17 cellular contexts compared by ENCODE assay signal in genomic region chr2:222900354-222900753, GRCh38. TPM values are rescaled to one million over a fixed set of nuclear protein-coding genes. Genes with fewer than 3 reads are reported as not detected.
DNase-seq lines count a peak whose midpoint lies in the region; ATAC-seq and TF ChIP-seq lines count a peak whose summit lies in the region.
"Had no signal": no experiment of that assay in that cellular context is flagged by ENCODE, and none has a peak within 500 bp of the region (broad histone marks: within the 10 kb centered on the region; RNA-seq: fewer than 3 reads in every experiment).

No MANE protein-coding gene starts in this region.

- TF ChIP-seq CTCF in fibroblast of lung (conservative IDR thresholded peaks at IDR 0.05 in 1 of 2, IDR thresholded peaks at IDR 0.05 in 1 of 2; ENCODE audit: low read depth in 1 of 2, low read length in 2 of 2) (no peak), gastrocnemius medialis (IDR thresholded peaks at IDR 0.05 in 4 of 5, conservative IDR thresholded peaks at IDR 0.05 in 1 of 5) (no peak), coronary artery (IDR thresholded peaks at IDR 0.05) (no peak)

- H3K27me3 ChIP-seq in GM23248 (replicated peaks; ENCODE audit: insufficient read depth): no peaks in the 10 kb centered on the region
- no peaks in the 10 kb centered on the region for H3K27me3 ChIP-seq in SJSA1 (replicated peaks)
- H3K27me3 ChIP-seq in fibroblast of lung (ENCODE audit: control insufficient read depth, insufficient read depth, low read length): no peaks in the 10 kb centered on the region
- no peaks in the 10 kb centered on the region for H3K27me3 ChIP-seq in gastrocnemius medialis
- H3K27me3 ChIP-seq: dorsolateral prefrontal cortex, gastroesophageal sphincter, Peyer's patch, upper lobe of right lung had no signal

- in situ Hi-C loops in GM23248 (cut with MboI) (loop anchor here (10.0 kb wide), 1 partner anchor 206 kb away; no protein-coding TSS in a partner anchor), gastrocnemius medialis (cut with MboI; ENCODE audit: low sequenced_read_pairs in 4 of 4) (loop anchor here (5.0 to 10.0 kb wide), 4 partner anchors 103 to 206 kb away; no protein-coding TSS in a partner anchor)

- peaks cover 28% of the 10 kb centered on the region for H3K4me1 ChIP-seq in GM23248 (ENCODE audit: insufficient read depth)
- H3K4me1 ChIP-seq in SJSA1 (replicated peaks): peaks cover 56% of the 10 kb centered on the region
- peaks cover 14% of the 10 kb centered on the region for H3K4me1 ChIP-seq in fibroblast of lung (ENCODE audit: control insufficient read depth, extremely low read depth, insufficient read depth, low read length)
- H3K4me1 ChIP-seq in gastrocnemius medialis: peaks cover 27 to 29% of the 10 kb centered on the region in 2 donors

- H3K36me3 ChIP-seq in GM23248 (ENCODE audit: low read depth) (no peaks in the 10 kb centered on the region), SJSA1 (peaks cover 18% of the 10 kb centered on the region), fibroblast of lung (ENCODE audit: control insufficient read depth, insufficient read depth, low read length) (no peaks in the 10 kb centered on the region), gastrocnemius medialis (no peaks in the 10 kb centered on the region)
- H3K36me3 ChIP-seq: gastroesophageal sphincter, Peyer's patch had no signal

- H3K9ac ChIP-seq in GM23248: no peak overlapping the region
- no peak overlapping the region for H3K9ac ChIP-seq in fibroblast of lung (ENCODE audit: insufficient read depth, low read length)

- H3K9me2 ChIP-seq in GM23248 (ENCODE audit: insufficient read depth): no peaks in the 10 kb centered on the region

- H3K9me3 ChIP-seq in GM23248 (ENCODE audit: low read depth): no peaks in the 10 kb centered on the region
- H3K9me3 ChIP-seq in SJSA1 (replicated peaks): no peaks in the 10 kb centered on the region
- H3K9me3 ChIP-seq in fibroblast of lung (ENCODE audit: control insufficient read depth, insufficient read depth, low read depth, low read length): no peaks in the 10 kb centered on the region
- H3K9me3 ChIP-seq in gastrocnemius medialis: no peaks in the 10 kb centered on the region
- H3K9me3 ChIP-seq: gastroesophageal sphincter, Peyer's patch, upper lobe of right lung had no signal

- H3K4me2 ChIP-seq in GM23248 (ENCODE audit: unreplicated experiment) (no peak overlapping the region), fibroblast of lung (ENCODE audit: extremely low read depth, insufficient read depth, low read length) (no peak overlapping the region)

- H4K20me1 ChIP-seq in GM23248 (ENCODE audit: insufficient read depth): 0 out of 2 replicates have a peak, but pooled peaks cover 4% of the 10 kb centered on the region
- H4K20me1 ChIP-seq in fibroblast of lung (ENCODE audit: control insufficient read depth, extremely low read depth, insufficient read depth, low read length): no peaks in the 10 kb centered on the region

- intact Hi-C loops in gastrocnemius medialis (cut with DNase I; ENCODE audit: low total_unique reads): loop anchor here (5.0 kb wide), 3 partner anchors 38 to 208 kb away; partner anchors contain the start of gene ACSL3

- H3K4me3 ChIP-seq in GM23248 (no peak overlapping the region), SJSA1 (no peak overlapping the region), fibroblast of lung (replicated peaks in 1 of 4; ENCODE audit: control extremely low read depth in 1 of 4, insufficient read depth in 1 of 4, low read depth in 3 of 4, low read length in 4 of 4) (no peak overlapping the region), gastrocnemius medialis (no peak overlapping the region), coronary artery (no peak overlapping the region)
- H3K4me3 ChIP-seq: dorsolateral prefrontal cortex, gastroesophageal sphincter, Peyer's patch, upper lobe of right lung had no signal

- no peak for TF ChIP-seq POLR2A in gastrocnemius medialis (IDR thresholded peaks at IDR 0.05)

- H3F3A ChIP-seq in GM23248 (ENCODE audit: insufficient read depth): peaks cover 23% of the 10 kb centered on the region

- DNase-seq in GM23248 (peak; percentile 30), SJSA1 (ENCODE audit: low read depth in 1 of 2, low spot score in 2 of 2) (peak; percentile 48 to 88), fibroblast of lung (ENCODE audit: low read depth in 2 of 2) (peak; percentile 77 to 87), gastrocnemius medialis (no peak), SK-N-DZ (ENCODE audit: low spot score) (no peak), middle frontal gyrus (ENCODE audit: extremely low spot score, low spot score) (no peak), coronary artery (ENCODE audit: low spot score) (no peak)
- DNase-seq: activated T-cell treated with anti-CD3 and anti-CD28 coated beads, Interleukin-2, amount 50 U/mL, for 72 hours; CD4-positive, CD25-positive, alpha-beta regulatory T cell; dorsolateral prefrontal cortex; GOT3; NCI-H146; NCI-H526; Peyer's patch; stimulated activated CD8-positive, alpha-beta memory T cell treated with anti-CD3 and anti-CD28 coated beads, Interleukin-4, amount 100 ng/mL, for 48 hours; upper lobe of right lung had no signal

- H2AFZ ChIP-seq in GM23248 (no peak overlapping the region), fibroblast of lung (ENCODE audit: low read length) (no peak overlapping the region)

- H3K79me2 ChIP-seq in GM23248 (ENCODE audit: insufficient read depth) (peaks cover 68% of the 10 kb centered on the region), fibroblast of lung (ENCODE audit: control insufficient read depth, insufficient read depth, low read length) (peaks cover 53% of the 10 kb centered on the region)

- 59 to 72% methylated on average over 2 of the region's 2 CpGs for WGBS in GM23248 (ENCODE audit: low coverage in 1 of 2, low lambda C conversion rate in 2 of 2, missing lambda C conversion rate in 2 of 2), 2 experiments

- H3K27ac ChIP-seq in GM23248: no peak overlapping the region
- peak overlapping the region; percentile 6 for H3K27ac ChIP-seq in SJSA1
- H3K27ac ChIP-seq in fibroblast of lung (ENCODE audit: insufficient read depth, low read length): no peak overlapping the region
- peak overlapping the region in 3 of 4 donors; percentile 9 to 35 (median 28) for H3K27ac ChIP-seq in gastrocnemius medialis
- no peak overlapping the region for H3K27ac ChIP-seq in coronary artery
- H3K27ac ChIP-seq: gastroesophageal sphincter, Peyer's patch, upper lobe of right lung had no signal

- no peak for ATAC-seq in gastrocnemius medialis
- ATAC-seq: gastroesophageal sphincter, upper lobe of right lung had no signal

RNA-seq across cellular contexts. Expression of gene ACSL3, which starts 39.5 kb away (rescaled TPM):
- total RNA-seq in GM23248 (2014; rRNA removed; shearing (Covaris generic)): 61.5 and 66.5 TPM in 2 replicates
- 47.1 and 48.6 TPM in 2 replicates for polyA plus RNA-seq in GM23248 (2016; fragmentation: Nextera tagmentation; extraction: Ambion mirVana)
- total RNA-seq in SJSA1 (2014; rRNA removed; shearing (Covaris generic)): 70.0 and 100.0 TPM in 2 replicates
- 233 and 377 TPM in 2 replicates for total RNA-seq in fibroblast of lung
- polyA plus RNA-seq in fibroblast of lung: 119 and 147 TPM in 2 replicates
- polyA plus RNA-seq in fibroblast of lung (2012): 109 and 119 TPM in 2 replicates
- polyA minus RNA-seq in fibroblast of lung (ENCODE audit: low replicate concordance): 104 and 159 TPM in 2 replicates
- 10 to 100 TPM; 34.7 to 56.8 (median 38.2) TPM for total RNA-seq in gastrocnemius medialis
- 49.5 and 52.5 TPM in 2 replicates for polyA plus RNA-seq in SK-N-DZ (2014; cell fraction: cytosol; rRNA removed)
- polyA plus RNA-seq in SK-N-DZ (2014; cell fraction: nucleus; rRNA removed): 28.1 and 29.8 TPM in 2 replicates

Comparison
In these comparisons a context has a peak if more than half of its experiments do, and no peak if none do; other contexts are left out.
1. DNase-seq: peak in GM23248 (single experiment), SJSA1 (2 of 2) and fibroblast of lung (2 of 2); none in gastrocnemius medialis (0 of 2), SK-N-DZ (single experiment), middle frontal gyrus (single experiment) and coronary artery (single experiment).
2. H3K27ac ChIP-seq: peak in SJSA1 (single experiment) and gastrocnemius medialis (3 of 4); none in GM23248 (single experiment), fibroblast of lung (single experiment) and coronary artery (0 of 2).